In genomic region chr15:98866503-98866902, GRCh38 we compare ENCODE assay signal across 8 cellular contexts.
DNase-seq lines count a peak whose midpoint lies in the region; ATAC-seq and TF ChIP-seq lines count a peak whose summit lies in the region.

No MANE protein-coding gene starts in this region.

- POLR2A ChIA-PET in activated CD8-positive, alpha-beta T cell treated with anti-CD3 and anti-CD28 coated beads for 36 hours (lab: Charles Lee): interaction anchor here (1.0 kb wide), 1 partner anchor 69 kb away, joined by 3 read pairs; no protein-coding TSS in a partner anchor

- H3K4me1 ChIP-seq in iPS-20b (ENCODE audit: insufficient read depth, low read length): peaks cover 31% of the 10 kb centered on the region
- peaks cover 11% of the 10 kb centered on the region for H3K4me1 ChIP-seq in stomach smooth muscle (ENCODE audit: control insufficient read depth, insufficient read depth, low read length)

- ATAC-seq in left cardiac atrium (peak in 1 of 2 donors; percentile 62), left ventricle myocardium superior (no peak), GM19395 (IDR thresholded peaks at IDR 0.05; ENCODE audit: unreplicated experiment) (no peak)
- no peak for ATAC-seq in activated CD8-positive, alpha-beta T cell treated with anti-CD3 and anti-CD28 coated beads for 36 hours

- peaks cover 2% of the 10 kb centered on the region for H3K36me3 Mint-ChIP-seq in activated CD8-positive, alpha-beta T cell treated with anti-CD3 and anti-CD28 coated beads for 36 hours (ENCODE audit: low read depth)

- peak overlapping the region; percentile 37; the same call in 1 of the 2 replicates for H3K9ac ChIP-seq in iPS-20b (ENCODE audit: low read depth, low read length)
- peak overlapping the region; percentile 13 to 70 for H3K9ac ChIP-seq in stomach smooth muscle (ENCODE audit: low read length in 2 of 2)

- intact Hi-C loops in left cardiac atrium (cut with DNase I) (loop anchor here in 1 of 2 donors (5.0 kb wide), 1 partner anchor 41 kb away; no protein-coding TSS in a partner anchor), left ventricle myocardium superior (cut with micrococcal nuclease) (no loop called here)
- intact Hi-C loops in activated CD8-positive, alpha-beta T cell treated with anti-CD3 and anti-CD28 coated beads for 36 hours (cut with micrococcal nuclease): no loop called here

- H3K4me3 ChIP-seq in iPS-20b (ENCODE audit: low read length) (peak overlapping the region; percentile 31; the same call in 1 of the 2 replicates), stomach smooth muscle (ENCODE audit: low read length in 2 of 2) (peak overlapping the region; percentile 57 to 74)

- H3K27ac ChIP-seq in iPS-20b (ENCODE audit: low read length) (no peak overlapping the region), stomach smooth muscle (ENCODE audit: low read length) (no peak overlapping the region)

- peaks cover 1% of the 10 kb centered on the region for H3K9me3 Mint-ChIP-seq in activated CD8-positive, alpha-beta T cell treated with anti-CD3 and anti-CD28 coated beads for 36 hours

- H3K4me3 Mint-ChIP-seq in activated CD8-positive, alpha-beta T cell treated with anti-CD3 and anti-CD28 coated beads for 36 hours: peak overlapping the region; percentile 70

- no peaks in the 10 kb centered on the region for H3K27me3 Mint-ChIP-seq in activated CD8-positive, alpha-beta T cell treated with anti-CD3 and anti-CD28 coated beads for 36 hours

- H3K27ac Mint-ChIP-seq in activated CD8-positive, alpha-beta T cell treated with anti-CD3 and anti-CD28 coated beads for 36 hours: peak overlapping the region; percentile 88

- peak; percentile 46 for DNase-seq in left cardiac atrium
- DNase-seq in left ventricle myocardium superior: no peak
- no peak for DNase-seq in activated CD8-positive, alpha-beta T cell treated with anti-CD3 and anti-CD28 coated beads for 36 hours
- no peak for DNase-seq in mesenteric fat pad (ENCODE audit: low spot score)
- no peak for DNase-seq in erythroblast (lab: John Stamatoyannopoulos, UW)

- H3K9me3 ChIP-seq in iPS-20b (ENCODE audit: insufficient read depth, low read depth, low read length) (no peaks in the 10 kb centered on the region), stomach smooth muscle (ENCODE audit: control insufficient read depth in 2 of 2, low read length in 2 of 2) (no peaks in the 10 kb centered on the region)

- TF ChIP-seq CTCF in activated CD8-positive, alpha-beta T cell treated with anti-CD3 and anti-CD28 coated beads for 36 hours (IDR thresholded peaks at IDR 0.05): no peak

- H3K36me3 ChIP-seq in iPS-20b (ENCODE audit: insufficient read depth, low read depth, low read length) (no peaks in the 10 kb centered on the region), stomach smooth muscle (ENCODE audit: control insufficient read depth in 2 of 2, insufficient read depth in 2 of 2, low read length in 2 of 2) (no peaks in the 10 kb centered on the region)

- peaks cover 21% of the 10 kb centered on the region for H3K4me1 Mint-ChIP-seq in activated CD8-positive, alpha-beta T cell treated with anti-CD3 and anti-CD28 coated beads for 36 hours (ENCODE audit: low read depth)

- H3K27me3 ChIP-seq in iPS-20b (ENCODE audit: insufficient read depth, low read length): no peaks in the 10 kb centered on the region
- H3K27me3 ChIP-seq in stomach smooth muscle (ENCODE audit: control insufficient read depth in 1 of 2, insufficient read depth in 2 of 2, low read length in 2 of 2): no peaks in the 10 kb centered on the region

- no peak for TF ChIP-seq POLR2A in erythroblast (IDR thresholded peaks at IDR 0.05; ENCODE audit: low read length)

- CTCF ChIA-PET in activated CD8-positive, alpha-beta T cell treated with anti-CD3 and anti-CD28 coated beads for 36 hours (lab: Charles Lee): interaction anchor here (0.7 to 1.1 kb wide), 4 partner anchors 8 to 348 kb away, joined by 3 to 5 read pairs (median 3); no protein-coding TSS in a partner anchor
